In genomic region chr1:228108055-228108690, GRCh38 we compare ENCODE assay signal across 7 cellular contexts.
DNase-seq lines count a peak whose midpoint lies in the region; ATAC-seq and TF ChIP-seq lines count a peak whose summit lies in the region.

No MANE protein-coding gene starts in this region.

- peaks cover 14 to 22% of the 10 kb centered on the region in 2 donors for H3K36me3 Mint-ChIP-seq in stimulated activated naive B cell treated with anti-CD40 and anti-IgM and Interleukin-4, amounts not matched to agents 10 μg/mL and 1 μg/mL and 100 μg/mL, for 72 hours

- no peak overlapping the region for H3K27ac ChIP-seq in HUES48 (ENCODE audit: low read depth, low read length)
- H3K27ac ChIP-seq in iPS DF 6.9 (ENCODE audit: low read length) = no peak overlapping the region

- no peaks in the 10 kb centered on the region for H3K9me3 Mint-ChIP-seq in stimulated activated naive B cell treated with anti-CD40 and anti-IgM and Interleukin-4, amounts not matched to agents 10 μg/mL and 1 μg/mL and 100 μg/mL, for 72 hours

- peaks cover 27 to 58% of the 10 kb centered on the region in 2 donors for H3K4me1 Mint-ChIP-seq in stimulated activated naive B cell treated with anti-CD40 and anti-IgM and Interleukin-4, amounts not matched to agents 10 μg/mL and 1 μg/mL and 100 μg/mL, for 72 hours

- peak overlapping the region; percentile 98 for H3K27ac Mint-ChIP-seq in stimulated activated naive B cell treated with anti-CD40 and anti-IgM and Interleukin-4, amounts not matched to agents 10 μg/mL and 1 μg/mL and 100 μg/mL, for 72 hours

- H3K27me3 Mint-ChIP-seq in stimulated activated naive B cell treated with anti-CD40 and anti-IgM and Interleukin-4, amounts not matched to agents 10 μg/mL and 1 μg/mL and 100 μg/mL, for 72 hours = no peaks in the 10 kb centered on the region

- no peak for ATAC-seq in stimulated activated naive B cell treated with anti-CD40 and anti-IgM and Interleukin-4, amounts not matched to agents 10 μg/mL and 1 μg/mL and 100 μg/mL, for 72 hours (replicated peaks)
- ATAC-seq in HG03442 (IDR thresholded peaks at IDR 0.05; ENCODE audit: unreplicated experiment) = no peak
- no peak for ATAC-seq in HG03108 (IDR thresholded peaks at IDR 0.05; ENCODE audit: unreplicated experiment)

- H3K36me3 ChIP-seq in HUES48 (ENCODE audit: control insufficient read depth, insufficient read depth, low read length) = peaks cover 22% of the 10 kb centered on the region
- peaks cover 12% of the 10 kb centered on the region for H3K36me3 ChIP-seq in iPS DF 6.9 (ENCODE audit: control insufficient read depth, insufficient read depth, low read length)

- no peaks in the 10 kb centered on the region for H3K27me3 ChIP-seq in HUES48 (ENCODE audit: control insufficient read depth, insufficient read depth, low read length)
- H3K27me3 ChIP-seq in iPS DF 6.9 (ENCODE audit: control insufficient read depth, insufficient read depth, low read length) = no peaks in the 10 kb centered on the region

- peak overlapping the region; percentile 95 to 96 for H3K4me3 Mint-ChIP-seq in stimulated activated naive B cell treated with anti-CD40 and anti-IgM and Interleukin-4, amounts not matched to agents 10 μg/mL and 1 μg/mL and 100 μg/mL, for 72 hours

- peak overlapping the region; percentile 79 for H3K4me3 ChIP-seq in HUES48 (ENCODE audit: low read depth, low read length)
- peak overlapping the region; percentile 96 for H3K4me3 ChIP-seq in WI38 (ENCODE audit: low read depth, low read length)
- H3K4me3 ChIP-seq in iPS DF 6.9 (ENCODE audit: low read length) = peak overlapping the region; percentile 48; the same call in 1 of the 2 replicates

- no CpG with 5 or more reads among the region's 11 CpGs for WGBS in iPS DF 6.9 (ENCODE audit: insufficient coverage, insufficient read length)

- no peak for TF ChIP-seq CTCF in WI38 (IDR thresholded peaks at IDR 0.05; ENCODE audit: low read depth, low read length)

- H3K9ac ChIP-seq in HUES48 (ENCODE audit: low read depth, low read length) = peak overlapping the region; percentile 79; the same call in 1 of the 2 replicates

- H3K4me1 ChIP-seq in HUES48 (ENCODE audit: control insufficient read depth, insufficient read depth, low read length) (peaks cover 3% of the 10 kb centered on the region; the same call in 1 of the 2 replicates), iPS DF 6.9 (ENCODE audit: control insufficient read depth, insufficient read depth, low read length) (no peaks in the 10 kb centered on the region)

- no peak for DNase-seq in iPS DF 6.9 (ENCODE audit: low read depth, low spot score)
- no peak for DNase-seq in stimulated activated naive B cell treated with anti-CD40 and anti-IgM and Interleukin-4, amounts not matched to agents 10 μg/mL and 1 μg/mL and 100 μg/mL, for 72 hours
- DNase-seq in NCI-H1417 (lab: John Stamatoyannopoulos, UW) = no peak

- H3K9me3 ChIP-seq in HUES48 (ENCODE audit: control insufficient read depth, insufficient read depth, low read length) = no peaks in the 10 kb centered on the region
- H3K9me3 ChIP-seq in iPS DF 6.9 (ENCODE audit: control insufficient read depth, insufficient read depth, low read length) = no peaks in the 10 kb centered on the region
